ENCODE assay signal across 19 cellular contexts in genomic region chr1:41872074-41872473, GRCh38.
"Had no signal": no experiment of that assay in that cellular context is flagged by ENCODE, and none has a peak within 500 bp of the region (broad histone marks: within the 10 kb centered on the region; RNA-seq: fewer than 3 reads in every experiment).

No MANE protein-coding gene starts in this region.

- DNase-seq: activated CD4-positive, alpha-beta T cell treated with anti-CD3 and anti-CD28 coated beads, Interleukin-2, amount 10 ng/mL, durations not matched to agents 24 days and 14 days; activated CD8-positive, alpha-beta memory T cell treated with anti-CD3 and anti-CD28 coated beads, Interleukin-2, amount 50 U/mL, for 4 hours; activated CD8-positive, alpha-beta T cell treated with anti-CD3 and anti-CD28 coated beads, Interleukin-2, amount 10 ng/mL, durations not matched to agents 7 days and 5 days; activated effector memory CD4-positive, alpha-beta T cell treated with anti-CD3 and anti-CD28 coated beads, Interleukin-2, amount 50 U/mL, for 16 hours; activated naive CD4-positive, alpha-beta T cell treated with anti-CD3 and anti-CD28 coated beads, Interleukin-2, amount 50 U/mL, for 16 hours; activated T-cell treated with anti-CD3 and anti-CD28 coated beads, Interleukin-2, amount 50 U/mL, for 72 hours; aorta; cerebellar nuclear complex; cortex of kidney; effector CD4-positive, alpha-beta T cell; heart right ventricle; left lung; nephron progenitor cell; nucleus accumbens; spleen; stimulated activated CD4-positive, alpha-beta T cell treated with anti-CD3 and anti-CD28 coated beads, Interleukin-4, amount 100 ng/mL, for 4 hours; T-helper 9 cell had no signal

- H3K27me3 ChIP-seq: esophagus muscularis mucosa, heart right ventricle, left lung, spleen had no signal

- ATAC-seq: activated CD8-positive, alpha-beta T cell treated with anti-CD3 and anti-CD28 coated beads, Interleukin-2, amount 10 ng/mL, durations not matched to agents 7 days and 5 days; activated T-cell treated with anti-CD3 and anti-CD28 coated beads, Interleukin-2, amount 50 U/mL, for 72 hours; heart right ventricle; left lung; stimulated activated memory B cell treated with anti-CD40 and anti-IgM and Interleukin-4, amounts not matched to agents 10 μg/mL and 1 μg/mL and 100 μg/mL, for 72 hours had no signal

- H3K4me3 Mint-ChIP-seq: activated CD4-positive, alpha-beta T cell treated with anti-CD3 and anti-CD28 coated beads, Interleukin-2, amount 10 ng/mL, durations not matched to agents 24 days and 14 days; activated CD8-positive, alpha-beta T cell treated with anti-CD3 and anti-CD28 coated beads, Interleukin-2, amount 10 ng/mL, durations not matched to agents 7 days and 5 days; activated T-cell treated with anti-CD3 and anti-CD28 coated beads, Interleukin-2, amount 50 U/mL, for 72 hours; nephron progenitor cell; stimulated activated memory B cell treated with anti-CD40 and anti-IgM and Interleukin-4, amounts not matched to agents 10 μg/mL and 1 μg/mL and 100 μg/mL, for 72 hours had no signal

- H3K9me3 Mint-ChIP-seq: activated CD4-positive, alpha-beta T cell treated with anti-CD3 and anti-CD28 coated beads, Interleukin-2, amount 10 ng/mL, durations not matched to agents 24 days and 14 days; activated T-cell treated with anti-CD3 and anti-CD28 coated beads, Interleukin-2, amount 50 U/mL, for 72 hours; nephron progenitor cell; stimulated activated memory B cell treated with anti-CD40 and anti-IgM and Interleukin-4, amounts not matched to agents 10 μg/mL and 1 μg/mL and 100 μg/mL, for 72 hours had no signal

- H3K27ac ChIP-seq: esophagus muscularis mucosa, heart right ventricle, left lung, spleen had no signal

- H3K36me3 Mint-ChIP-seq: stimulated activated memory B cell treated with anti-CD40 and anti-IgM and Interleukin-4, amounts not matched to agents 10 μg/mL and 1 μg/mL and 100 μg/mL, for 72 hours had no signal

- H3K36me3 ChIP-seq: esophagus muscularis mucosa, heart right ventricle, left lung, spleen had no signal

- H3K27me3 Mint-ChIP-seq: activated CD4-positive, alpha-beta T cell treated with anti-CD3 and anti-CD28 coated beads, Interleukin-2, amount 10 ng/mL, durations not matched to agents 24 days and 14 days; stimulated activated memory B cell treated with anti-CD40 and anti-IgM and Interleukin-4, amounts not matched to agents 10 μg/mL and 1 μg/mL and 100 μg/mL, for 72 hours had no signal

- H3K9me3 ChIP-seq: esophagus muscularis mucosa, heart right ventricle, left lung, spleen had no signal

- H3K27ac Mint-ChIP-seq: activated CD4-positive, alpha-beta T cell treated with anti-CD3 and anti-CD28 coated beads, Interleukin-2, amount 10 ng/mL, durations not matched to agents 24 days and 14 days; activated CD8-positive, alpha-beta T cell treated with anti-CD3 and anti-CD28 coated beads, Interleukin-2, amount 10 ng/mL, durations not matched to agents 7 days and 5 days; activated T-cell treated with anti-CD3 and anti-CD28 coated beads, Interleukin-2, amount 50 U/mL, for 72 hours; nephron progenitor cell; stimulated activated memory B cell treated with anti-CD40 and anti-IgM and Interleukin-4, amounts not matched to agents 10 μg/mL and 1 μg/mL and 100 μg/mL, for 72 hours had no signal

- H3K4me3 ChIP-seq: esophagus muscularis mucosa, heart right ventricle, left lung, spleen had no signal
